Comparison of ENCODE assay signal across 8 cellular contexts in the genomic region with DNA sequence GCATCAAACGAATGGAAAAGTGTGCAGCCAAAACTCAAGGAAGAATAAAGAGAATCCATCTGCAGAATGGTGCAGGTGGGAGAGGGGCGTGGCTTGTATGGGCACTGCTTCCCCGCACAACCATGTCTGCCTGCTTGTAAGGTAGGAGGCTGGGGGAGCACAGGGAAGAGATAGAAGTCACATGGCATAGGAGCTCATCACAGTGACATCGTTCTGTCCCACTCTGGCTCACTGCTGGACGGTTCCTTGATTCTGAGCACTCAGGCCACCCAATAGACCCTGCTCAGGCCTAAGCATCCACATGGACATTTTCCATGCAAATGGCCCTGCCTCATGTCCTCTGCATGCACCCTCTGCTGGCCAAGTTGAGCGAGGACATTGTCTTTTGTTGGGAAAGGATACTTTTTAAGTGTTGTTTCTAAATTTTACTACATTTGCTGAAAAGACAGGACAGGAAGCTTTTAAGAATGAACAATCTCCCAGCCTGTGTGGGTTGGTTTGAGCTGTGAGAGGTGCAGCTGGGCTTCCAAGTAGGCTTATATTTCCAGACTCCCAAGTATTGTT. TPM values are rescaled to one million over a fixed set of nuclear protein-coding genes. Genes with fewer than 3 reads are reported as not detected.
A peak's percentile ranks its signal among the peaks of the same experiment; 100 is the strongest.
DNase-seq lines count a peak whose midpoint lies in the region; ATAC-seq, FAIRE-seq and TF ChIP-seq lines count a peak whose summit lies in the region.

No MANE protein-coding gene starts in this region.

- peak overlapping the region; percentile 87 for H3K18ac ChIP-seq in neuronal stem cell (ENCODE audit: low read length)

- no peaks in the 10 kb centered on the region for H3F3A ChIP-seq in Loucy (ENCODE audit: low read depth)

- H3K36me3 ChIP-seq in Loucy (ENCODE audit: insufficient read depth, low read length) (no peaks in the 10 kb centered on the region), bronchial epithelial cell (ENCODE audit: control insufficient read depth, insufficient read depth, low read length) (no peaks in the 10 kb centered on the region), neuronal stem cell (replicated peaks in 1 of 2; ENCODE audit: control insufficient read depth in 2 of 2, insufficient read depth in 2 of 2, low read length in 2 of 2) (peaks cover 0 to 3% of the 10 kb centered on the region in 2 donors)

- no peaks in the 10 kb centered on the region for H4K20me1 ChIP-seq in Loucy (ENCODE audit: insufficient read depth, low read length, poor library complexity, severe bottlenecking)

- DNase-seq in GM03348 (ENCODE audit: low spot score) = peak; percentile 51
- DNase-seq in bronchial epithelial cell (ENCODE audit: low read depth) = peak; percentile 31
- DNase-seq in neuronal stem cell (ENCODE audit: low spot score) = no peak
- no peak for DNase-seq in omental fat pad (ENCODE audit: low spot score)
- no peak for DNase-seq in NCI-H1436 (lab: John Stamatoyannopoulos, UW)
- DNase-seq in activated CD4-positive, alpha-beta T cell treated with anti-CD3 and anti-CD28 coated beads for 48 hours = no peak
- DNase-seq in NK-92 (lab: John Stamatoyannopoulos, UW; ENCODE audit: unreplicated experiment) = no peak

- FAIRE-seq in bronchial epithelial cell (lab: Jason Lieb, UNC) = peak; percentile 32

- H3K4me1 ChIP-seq in Loucy (ENCODE audit: insufficient read depth, low read length, poor library complexity, severe bottlenecking) = peaks cover 38% of the 10 kb centered on the region
- H3K4me1 ChIP-seq in neuronal stem cell (ENCODE audit: control insufficient read depth in 2 of 2, insufficient read depth in 1 of 2, low read depth in 1 of 2, low read length in 2 of 2) = peaks cover 9 to 31% of the 10 kb centered on the region in 2 donors

- H3K9ac ChIP-seq in Loucy (ENCODE audit: low read depth, low read length, poor library complexity, severe bottlenecking) (peak overlapping the region; percentile 7), neuronal stem cell (ENCODE audit: low read depth, low read length, poor library complexity) (no peak overlapping the region)

- H3K79me2 ChIP-seq in Loucy (ENCODE audit: insufficient read depth, low read length) = no peaks in the 10 kb centered on the region

- H2AK5ac ChIP-seq in neuronal stem cell (ENCODE audit: low read depth, low read length) = no peak overlapping the region

- H2BK5ac ChIP-seq in neuronal stem cell (ENCODE audit: low read length) = peak overlapping the region; percentile 47

- H2BK15ac ChIP-seq in neuronal stem cell (ENCODE audit: low read length) = no peak overlapping the region

- H2BK120ac ChIP-seq in neuronal stem cell (ENCODE audit: low read depth, low read length) = peak overlapping the region; percentile 2

- no peaks in the 10 kb centered on the region for H3K9me2 ChIP-seq in Loucy (replicated peaks; ENCODE audit: low read depth, low read length)

- no peak for ATAC-seq in omental fat pad (ENCODE audit: low FRiP score)

- no peak overlapping the region for H3K23ac ChIP-seq in neuronal stem cell (ENCODE audit: low read depth, low read length, poor library complexity)

- H2BK12ac ChIP-seq in neuronal stem cell (ENCODE audit: low read length) = no peak overlapping the region

- no CpG with 5 or more reads among the region's 6 CpGs for WGBS in neuronal stem cell (ENCODE audit: extremely low coverage in 2 of 2, insufficient read length in 2 of 2, insufficient replicate concordance in 1 of 2), 2 donors

- H3K27me3 ChIP-seq in Loucy (ENCODE audit: insufficient read depth, low read length, poor library complexity, severe bottlenecking) (no peaks in the 10 kb centered on the region), bronchial epithelial cell (ENCODE audit: control insufficient read depth, insufficient read depth, low read length) (peaks cover 2% of the 10 kb centered on the region), neuronal stem cell (ENCODE audit: control insufficient read depth in 3 of 3, insufficient read depth in 3 of 3, low read depth in 1 of 3, low read length in 3 of 3) (no peaks in the 10 kb centered on the region)

- H3K4me2 ChIP-seq in Loucy (ENCODE audit: low read depth, low read length, poor library complexity, severe bottlenecking) = peak overlapping the region; percentile 74
- H3K4me2 ChIP-seq in neuronal stem cell (ENCODE audit: insufficient read depth, low read length, poor library complexity, severe bottlenecking) = no peak overlapping the region

- H3K14ac ChIP-seq in neuronal stem cell (ENCODE audit: low read length) = no peak overlapping the region

- H2AFZ ChIP-seq in Loucy (ENCODE audit: low read length) (0 out of 2 replicates have a peak overlapping the region, but pooled peaks have one; percentile 35), neuronal stem cell (ENCODE audit: low read length) (peak overlapping the region; percentile 13)

- TF ChIP-seq CTCF in Loucy (conservative IDR thresholded peaks at IDR 0.05; ENCODE audit: low read length) (peak; percentile 72), bronchial epithelial cell (IDR thresholded peaks at IDR 0.05; ENCODE audit: insufficient read depth, low read length, severe bottlenecking) (peak; percentile 53), omental fat pad (IDR thresholded peaks at IDR 0.05) (no peak)

- peak overlapping the region; percentile 54 for H3K4ac ChIP-seq in neuronal stem cell (ENCODE audit: low read length)

- peaks cover 2% of the 10 kb centered on the region for H3K79me1 ChIP-seq in neuronal stem cell (ENCODE audit: low read depth, low read length)

- H3K9me3 ChIP-seq in Loucy (ENCODE audit: insufficient read depth, low read depth, low read length) (no peaks in the 10 kb centered on the region), neuronal stem cell (replicated peaks in 1 of 2; ENCODE audit: control insufficient read depth in 2 of 2, insufficient read depth in 1 of 2, low read depth in 1 of 2, low read length in 2 of 2) (no peaks in the 10 kb centered on the region)

- H3K4me3 ChIP-seq in Loucy (ENCODE audit: low read length, poor library complexity, severe bottlenecking) (peak overlapping the region; percentile 27), bronchial epithelial cell (ENCODE audit: low read depth, low read length) (no peak overlapping the region), neuronal stem cell (ENCODE audit: low read length in 2 of 2) (no peak overlapping the region)

- no peak overlapping the region for H4K8ac ChIP-seq in neuronal stem cell (ENCODE audit: low read depth, low read length)

- no peak overlapping the region for H4K91ac ChIP-seq in neuronal stem cell (ENCODE audit: low read depth, low read length, poor library complexity)

- peak overlapping the region; percentile 59 for H3K27ac ChIP-seq in neuronal stem cell (replicated peaks; ENCODE audit: low read length)

RNA-seq across cellular contexts. Expression of gene MYLK, which starts 3.1 kb away (rescaled TPM):
- 2.6 and 3.2 TPM in 2 replicates for total RNA-seq in bronchial epithelial cell
- 30.3 TPM for polyA plus RNA-seq in neuronal stem cell (2013, experiment 1 of 2)
- polyA plus RNA-seq in neuronal stem cell (2013, experiment 2 of 2) = 32.7 TPM
- total RNA-seq in omental fat pad = 100 to 1,000 TPM in 1 of 4 donors, 10 to 100 TPM in 3; 26.8 to 188 (median 56.9) TPM

Comparison
In these comparisons a context has a peak if more than half of its experiments do, and no peak if none do; other contexts are left out.
1. DNase-seq: peak in GM03348 (single experiment) and bronchial epithelial cell (single experiment); none in neuronal stem cell (single experiment), omental fat pad (single experiment), NCI-H1436 (single experiment), activated CD4-positive, alpha-beta T cell treated with anti-CD3 and anti-CD28 coated beads for 48 hours (single experiment) and NK-92 (single experiment).
2. CTCF ChIP-seq: peak in Loucy (single experiment) and bronchial epithelial cell (single experiment); none in omental fat pad (0 of 3).